Comparison of ENCODE assay signal across 9 cellular contexts in genomic region chr16:13923703-13924298, GRCh38. TPM values are rescaled to one million over a fixed set of nuclear protein-coding genes. Genes with fewer than 3 reads are reported as not detected.
DNase-seq lines count a peak whose midpoint lies in the region; ATAC-seq and TF ChIP-seq lines count a peak whose summit lies in the region.
"Had no signal": no experiment of that assay in that cellular context is flagged by ENCODE, and none has a peak within 500 bp of the region (broad histone marks: within the 10 kb centered on the region; RNA-seq: fewer than 3 reads in every experiment).

No MANE protein-coding gene starts in this region.

- WGBS in upper lobe of left lung, 2 donors, result 44 to 47% methylated on average over 4 of the region's 4 CpGs

- H3K4me1 ChIP-seq in upper lobe of left lung, result peaks cover 7 to 26% (median 17%) of the 10 kb centered on the region in 4 donors

- ATAC-seq in upper lobe of left lung (ENCODE audit: low FRiP score in 2 of 2), result no peak
- ATAC-seq in HG02938 (IDR thresholded peaks at IDR 0.05; ENCODE audit: unreplicated experiment), result no peak

- DNase-seq in SIG-M5 treated with dmso at 0.1 percent for 504 hours (lab: John Stamatoyannopoulos, UW; ENCODE audit: unreplicated experiment) (peak; percentile 68), SIG-M5 (lab: John Stamatoyannopoulos, UW) (no peak), NCI-H146 treated with DMSO at 0.1 percent for 48 hours (lab: John Stamatoyannopoulos, UW; ENCODE audit: unreplicated experiment) (peak; percentile 61), iPS-NIHi7 (ENCODE audit: extremely low spot score) (peak; percentile 26), upper lobe of left lung (no peak), T-helper 9 cell (no peak)

- no peaks in the 10 kb centered on the region for H3K27me3 ChIP-seq in upper lobe of left lung
- H3K27me3 ChIP-seq: BLaER1 treated with 17β-estradiol and CSF1 and Interleukin-3, amounts not matched to agents 10 nM and 100 nM had no signal

- H3K27ac ChIP-seq in VCaP, result no peak overlapping the region
- no peak overlapping the region for H3K27ac ChIP-seq in upper lobe of left lung

- TF ChIP-seq EP300 in upper lobe of left lung (IDR thresholded peaks at IDR 0.05), result no peak

- peak; percentile 62 for TF ChIP-seq CTCF in VCaP (conservative IDR thresholded peaks at IDR 0.05)
- TF ChIP-seq CTCF in upper lobe of left lung (IDR thresholded peaks at IDR 0.05), result peak; percentile 36 to 69 (median 58)

- no peaks in the 10 kb centered on the region for H3K9me3 ChIP-seq in upper lobe of left lung
- H3K9me3 ChIP-seq: BLaER1 treated with 17β-estradiol and CSF1 and Interleukin-3, amounts not matched to agents 10 nM and 100 nM had no signal

- H3K4me3 ChIP-seq in upper lobe of left lung, result no peak overlapping the region
- H3K4me3 ChIP-seq: BLaER1 treated with 17β-estradiol and CSF1 and Interleukin-3, amounts not matched to agents 10 nM and 100 nM had no signal

- no peak for TF ChIP-seq POLR2A in upper lobe of left lung (IDR thresholded peaks at IDR 0.05)

- peaks cover 0 to 16% (median 7%) of the 10 kb centered on the region in 4 donors for H3K36me3 ChIP-seq in upper lobe of left lung

RNA-seq across cellular contexts. Expression of gene ERCC4, which starts 3.8 kb away (rescaled TPM):
- 10 to 100 TPM in 2 of 6 donors, 1 to 10 TPM in 4; 4.2 to 12.1 (median 7.5) TPM for total RNA-seq in upper lobe of left lung

Comparison
In these comparisons a context has a peak if more than half of its experiments do, and no peak if none do; other contexts are left out.
1. DNase-seq: peak in SIG-M5 treated with dmso at 0.1 percent for 504 hours (single experiment), NCI-H146 treated with DMSO at 0.1 percent for 48 hours (single experiment) and iPS-NIHi7 (single experiment); none in SIG-M5 (single experiment), upper lobe of left lung (0 of 2) and T-helper 9 cell (single experiment).